28 cellular contexts compared by ENCODE assay signal in genomic region chr16:76976756-76977155, GRCh38.
"Had no signal": no experiment of that assay in that cellular context is flagged by ENCODE, and none has a peak within 500 bp of the region (broad histone marks: within the 10 kb centered on the region; RNA-seq: fewer than 3 reads in every experiment).

No MANE protein-coding gene starts in this region.

- ATAC-seq: PC-3 had no signal

- H3K4me2 ChIP-seq: SK-N-SH had no signal

- H3K27ac ChIP-seq: KMS-11, Peyer's patch, SJSA1 had no signal

- H3K9ac ChIP-seq: KMS-11, SK-N-SH had no signal

- DNase-seq: Karpas-422, NCI-H1048, NCI-H1092 treated with DMSO at 0.1 percent for 48 hours, NCI-H1105 treated with DMSO at 0.1 percent for 48 hours, NCI-H1417 treated with DMSO at 0.1 percent for 48 hours, NCI-H1436 treated with DMSO at 0.1 percent for 48 hours, NCI-H1694 treated with DMSO at 0.1 percent for 48 hours, NCI-H187 treated with DMSO at 0.1 percent for 48 hours, NCI-H2029, NCI-H2171 treated with DMSO at 0.1 percent for 48 hours, NCI-H226, NCI-H446 treated with DMSO at 0.1 percent for 48 hours, NCI-H510A, NCI-H524, NCI-H526, NCI-H69, NCI-H748 treated with DMSO at 0.1 percent for 48 hours, NCI-H82, OCI-M1, PC-3, Peyer's patch, Right ventricle myocardium superior, RPMI8226, SHP77 treated with DMSO at 0.1 percent for 48 hours, SK-N-SH, SW 1271 had no signal

- H3K36me3 ChIP-seq: Peyer's patch, SJSA1 had no signal

- H3K9me3 ChIP-seq: Peyer's patch, SJSA1, SK-N-SH had no signal

- H3K27me3 ChIP-seq: Peyer's patch, SJSA1 had no signal

- H3K4me3 ChIP-seq: Peyer's patch, SJSA1 had no signal

- H3K4me1 ChIP-seq: Peyer's patch, SJSA1 had no signal
